ENCODE assay signal across 22 cellular contexts in genomic region chr1:204571631-204572030, GRCh38. TPM values are rescaled to one million over a fixed set of nuclear protein-coding genes. Genes with fewer than 3 reads are reported as not detected.
DNase-seq lines count a peak whose midpoint lies in the region; ATAC-seq, FAIRE-seq and TF ChIP-seq lines count a peak whose summit lies in the region.
"Had no signal": no experiment of that assay in that cellular context is flagged by ENCODE, and none has a peak within 500 bp of the region (broad histone marks: within the 10 kb centered on the region; RNA-seq: fewer than 3 reads in every experiment).

No MANE protein-coding gene starts in this region.

- H3K27me3 ChIP-seq in HepG2 (ENCODE audit: control insufficient read depth in 1 of 2, insufficient read depth in 2 of 2, low read length in 2 of 2), result no peaks in the 10 kb centered on the region
- H3K27me3 ChIP-seq: BLaER1 had no signal

- CTCF ChIA-PET in activated naive CD4-positive, alpha-beta T cell treated with anti-CD3 and anti-CD28 coated beads, Interleukin-2, amount 10 ng/mL, durations not matched to agents 7 days and 5 days (lab: Charles Lee), result interaction anchor here (3.8 to 7.3 kb wide), 2 partner anchors 192 to 234 kb away, joined by 21 to 148 read pairs; no protein-coding TSS in a partner anchor
- CTCF ChIA-PET in HepG2 (lab: Yijun Ruan, JAX; ENCODE audit: low intra/inter-chr PET ratio, low total read pairs), result no interaction called here

- no peak overlapping the region for H3K9ac ChIP-seq in HepG2 (ENCODE audit: insufficient read depth, low read depth, low read length)
- H3K9ac ChIP-seq: BLaER1 had no signal

- DNase-seq in activated naive CD4-positive, alpha-beta T cell treated with anti-CD3 and anti-CD28 coated beads, Interleukin-2, amount 10 ng/mL, durations not matched to agents 7 days and 5 days, result no peak
- no peak for DNase-seq in activated naive CD4-positive, alpha-beta T cell treated with anti-CD3 and anti-CD28 coated beads, Interleukin-2, amount 50 U/mL, for 72 hours (ENCODE audit: low spot score in 2 of 2)
- DNase-seq in epithelial cell of prostate (ENCODE audit: low read depth, low spot score) (no peak), kidney tubule cell (ENCODE audit: low spot score) (peak; percentile 17), HepG2 (ENCODE audit: low spot score) (no peak), omental fat pad (ENCODE audit: low spot score) (no peak)
- DNase-seq: Caco-2; CD4-positive, CD25-positive, alpha-beta regulatory T cell; CD8-positive, alpha-beta T cell; DMS153; DND-41; GOT3; HFFc6 had no signal

- no peaks in the 10 kb centered on the region for H3K27me3 Mint-ChIP-seq in activated naive CD4-positive, alpha-beta T cell treated with anti-CD3 and anti-CD28 coated beads, Interleukin-2, amount 10 ng/mL, durations not matched to agents 7 days and 5 days
- H3K27me3 Mint-ChIP-seq: B cell; CD4-positive, CD25-positive, alpha-beta regulatory T cell had no signal

- H3K4me1 ChIP-seq in HepG2 (ENCODE audit: insufficient read depth, low read length), result no peaks in the 10 kb centered on the region

- H3K9me3 ChIP-seq in HepG2 (ENCODE audit: low read length), result no peaks in the 10 kb centered on the region
- H3K9me3 ChIP-seq: BLaER1, Caco-2, HAP-1 had no signal

- no peaks in the 10 kb centered on the region for H3K9me3 Mint-ChIP-seq in activated naive CD4-positive, alpha-beta T cell treated with anti-CD3 and anti-CD28 coated beads, Interleukin-2, amount 10 ng/mL, durations not matched to agents 7 days and 5 days
- no peaks in the 10 kb centered on the region for H3K9me3 Mint-ChIP-seq in activated naive CD4-positive, alpha-beta T cell treated with anti-CD3 and anti-CD28 coated beads, Interleukin-2, amount 50 U/mL, for 72 hours
- H3K9me3 Mint-ChIP-seq: CD4-positive, CD25-positive, alpha-beta regulatory T cell; CD8-positive, alpha-beta T cell had no signal

- H3K4me3 Mint-ChIP-seq in activated naive CD4-positive, alpha-beta T cell treated with anti-CD3 and anti-CD28 coated beads, Interleukin-2, amount 10 ng/mL, durations not matched to agents 7 days and 5 days, result no peak overlapping the region
- H3K4me3 Mint-ChIP-seq: B cell; CD4-positive, CD25-positive, alpha-beta regulatory T cell; CD8-positive, alpha-beta T cell; HFFc6 had no signal

- no peak overlapping the region for H3K4me2 ChIP-seq in HepG2 (ENCODE audit: low read depth, low read length)
- H3K4me2 ChIP-seq: BLaER1 had no signal

- no peak overlapping the region for H2AFZ ChIP-seq in HepG2 (ENCODE audit: low read length)

- no peaks in the 10 kb centered on the region for H3K79me2 ChIP-seq in HepG2 (ENCODE audit: insufficient read depth, low read length)

- peaks cover 24% of the 10 kb centered on the region for H3K4me1 Mint-ChIP-seq in activated naive CD4-positive, alpha-beta T cell treated with anti-CD3 and anti-CD28 coated beads, Interleukin-2, amount 10 ng/mL, durations not matched to agents 7 days and 5 days
- H3K4me1 Mint-ChIP-seq: B cell had no signal

- POLR2A ChIA-PET in HepG2 (lab: Yijun Ruan, JAX), result no interaction called here

- no peaks in the 10 kb centered on the region for H3K36me3 ChIP-seq in HepG2 (replicated peaks in 1 of 2; ENCODE audit: control insufficient read depth in 1 of 2, insufficient read depth in 2 of 2, low read length in 2 of 2)
- H3K36me3 ChIP-seq: HAP-1 had no signal

- no peak for TF ChIP-seq EP300 in HepG2 (IDR thresholded peaks at IDR 0.05; ENCODE audit: low read depth in 2 of 2, low read length in 2 of 2)
- no peak for TF ChIP-seq EP300 in HepG2 (CRISPR knock-in tag; IDR thresholded peaks at IDR 0.05; ENCODE audit: borderline replicate concordance)

- no peak for FAIRE-seq in HepG2 (lab: Jason Lieb, UNC)
- FAIRE-seq: A204.1, G401.6, GM12892, H54 had no signal

- H3K27ac ChIP-seq in epithelial cell of prostate, result peak overlapping the region; percentile 53
- no peak overlapping the region for H3K27ac ChIP-seq in HepG2 (ENCODE audit: extremely low read length, insufficient read depth, low read length)
- H3K27ac ChIP-seq: 22Rv1, BLaER1, C4-2B had no signal

- no TSS peak for BruUV-seq in HepG2 (replicated peaks; lab: Mats Ljungman, UMichigan)

- TF ChIP-seq CTCF in HepG2 (CRISPR knock-in tag; IDR thresholded peaks at IDR 0.05) (no peak), omental fat pad (IDR thresholded peaks at IDR 0.05) (no peak)

- no peak overlapping the region for H3K4me3 ChIP-seq in HepG2 (replicated peaks in 1 of 3; ENCODE audit: insufficient read depth in 1 of 3, low read depth in 2 of 3, low read length in 3 of 3)
- H3K4me3 ChIP-seq: BLaER1, HAP-1 had no signal

- no peak for TF ChIP-seq POLR2A in HepG2 (IDR thresholded peaks at IDR 0.05; ENCODE audit: insufficient read depth in 1 of 2, low read depth in 2 of 2, low read length in 2 of 2)

- TF ChIP-seq RAD21 in HepG2 (CRISPR knock-in tag; IDR thresholded peaks at IDR 0.05), result no peak

- ATAC-seq in activated naive CD4-positive, alpha-beta T cell treated with anti-CD3 and anti-CD28 coated beads, Interleukin-2, amount 50 U/mL, for 72 hours, result no peak
- ATAC-seq in HepG2 (no peak), omental fat pad (ENCODE audit: low FRiP score) (no peak)
- ATAC-seq: CD8-positive, alpha-beta T cell had no signal

- intact Hi-C loops in HepG2 (cut with micrococcal nuclease; ENCODE audit: unreplicated experiment), result no loop called here

- H4K20me1 ChIP-seq in HepG2 (ENCODE audit: insufficient read depth, low read length), result no peaks in the 10 kb centered on the region
- H4K20me1 ChIP-seq: BLaER1 had no signal

- peaks cover 38% of the 10 kb centered on the region for H3K36me3 Mint-ChIP-seq in activated naive CD4-positive, alpha-beta T cell treated with anti-CD3 and anti-CD28 coated beads, Interleukin-2, amount 10 ng/mL, durations not matched to agents 7 days and 5 days
- H3K36me3 Mint-ChIP-seq in activated naive CD4-positive, alpha-beta T cell treated with anti-CD3 and anti-CD28 coated beads, Interleukin-2, amount 50 U/mL, for 72 hours, result no peaks in the 10 kb centered on the region

- H3K27ac Mint-ChIP-seq in activated naive CD4-positive, alpha-beta T cell treated with anti-CD3 and anti-CD28 coated beads, Interleukin-2, amount 10 ng/mL, durations not matched to agents 7 days and 5 days, result peak overlapping the region; percentile 19
- no peak overlapping the region for H3K27ac Mint-ChIP-seq in activated naive CD4-positive, alpha-beta T cell treated with anti-CD3 and anti-CD28 coated beads, Interleukin-2, amount 50 U/mL, for 72 hours
- H3K27ac Mint-ChIP-seq: B cell; CD4-positive, CD25-positive, alpha-beta regulatory T cell; CD8-positive, alpha-beta T cell; HFFc6 had no signal

- 85% methylated on average over 4 of the region's 4 CpGs for WGBS in HepG2 (ENCODE audit: low lambda C conversion rate)

- in situ Hi-C loops in HepG2 (cut with HindIII; ENCODE audit: extremely low pct_ligation_motif_present, low pct_unique_long_range_greater_than_20kb), result no loop called here

RNA-seq across cellular contexts. Expression of gene MDM4, which starts 55.4 kb away (rescaled TPM):
- total RNA-seq in activated naive CD4-positive, alpha-beta T cell treated with anti-CD3 and anti-CD28 coated beads, Interleukin-2, amount 50 U/mL, for 72 hours, result 10 to 100 TPM; 87.2 to 97.9 TPM
- 13.8 and 19.0 TPM in 2 replicates for total RNA-seq in HepG2 (2016; rRNA removed; fragmentation: Illumina TruSeq; extraction: Trizol)
- total RNA-seq in HepG2 (2016; cell fraction: cytosol; rRNA removed; fragmentation: Illumina TruSeq; extraction: Trizol; ENCODE audit: low read depth), result 5.8 and 7.8 TPM in 2 replicates
- 14.6 and 17.8 TPM in 2 replicates for total RNA-seq in HepG2 (2016; cell fraction: insoluble cytoplasmic fraction; rRNA removed; fragmentation: Illumina TruSeq; extraction: Trizol)
- total RNA-seq in HepG2 (2016; cell fraction: membrane; rRNA removed; fragmentation: Illumina TruSeq; extraction: Trizol), result 7.2 and 11.4 TPM in 2 replicates
- 54.0 and 56.5 TPM in 2 replicates for total RNA-seq in HepG2 (2016; cell fraction: nucleus; rRNA removed; fragmentation: Illumina TruSeq; extraction: Trizol)
- 14.9 TPM in 2 replicates for polyA plus RNA-seq in HepG2 (2011; rRNA removed)
- polyA plus RNA-seq in HepG2 (2011; cell fraction: cytosol; rRNA removed), result 2.4 and 3.7 TPM in 2 replicates
- 26.3 and 36.2 TPM in 2 replicates for polyA plus RNA-seq in HepG2 (2011; cell fraction: nucleus; rRNA removed)
- polyA plus RNA-seq in HepG2 (2012), result 5.9 and 7.4 TPM in 2 replicates
- polyA plus RNA-seq in HepG2 (2016; cell fraction: cytosol; fragmentation: Illumina TruSeq; extraction: Trizol; ENCODE audit: low read depth), result 0.97 and 1.5 TPM in 2 replicates
- polyA plus RNA-seq in HepG2 (2016; cell fraction: insoluble cytoplasmic fraction; fragmentation: Illumina TruSeq; extraction: Trizol; ENCODE audit: low read depth), result 3.4 TPM in 2 replicates
- 3.3 and 3.8 TPM in 2 replicates for polyA plus RNA-seq in HepG2 (2016; cell fraction: membrane; fragmentation: Illumina TruSeq; extraction: Trizol; ENCODE audit: low read depth)
- polyA plus RNA-seq in HepG2 (2016; cell fraction: nucleus; fragmentation: Illumina TruSeq; extraction: Trizol; ENCODE audit: insufficient read depth, low read depth), result 42.4 and 45.8 TPM in 2 replicates
- polyA minus RNA-seq in HepG2 (2011; rRNA and poly(A)+ RNA removed; ENCODE audit: low replicate concordance), result 38.9 and 56.7 TPM in 2 replicates
- polyA minus RNA-seq in HepG2 (2011; cell fraction: cytosol; rRNA and poly(A)+ RNA removed), result 8.7 and 10.2 TPM in 2 replicates
- 130 and 161 TPM in 2 replicates for polyA minus RNA-seq in HepG2 (2011; cell fraction: nucleus; rRNA and poly(A)+ RNA removed)
- 10 to 100 TPM; 56.9 to 96.3 (median 71.5) TPM for total RNA-seq in omental fat pad
